26 cellular contexts compared by ENCODE assay signal in the genomic region with DNA sequence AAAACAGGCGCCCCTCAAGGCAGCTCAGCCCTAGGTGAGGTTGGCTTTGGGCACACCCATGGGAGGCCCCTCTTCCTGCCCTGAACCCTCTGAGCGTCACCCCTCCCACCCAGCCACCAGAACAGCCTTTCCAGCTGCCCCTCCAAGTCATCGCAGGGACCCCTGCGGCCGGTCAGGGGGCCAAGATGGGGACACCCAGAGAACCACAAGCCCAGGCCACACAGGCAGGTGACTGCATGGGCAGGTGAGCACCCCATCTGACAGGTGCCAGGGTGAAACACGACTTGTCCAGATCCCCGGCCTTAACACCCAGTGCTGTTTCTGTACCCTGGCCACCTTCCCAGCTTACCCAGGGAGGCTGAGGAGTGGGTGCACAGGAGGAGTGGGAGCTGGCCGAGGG. TPM values are rescaled to one million over a fixed set of nuclear protein-coding genes. Genes with fewer than 3 reads are reported as not detected.
DNase-seq lines count a peak whose midpoint lies in the region; ATAC-seq and TF ChIP-seq lines count a peak whose summit lies in the region.
"Had no signal": no experiment of that assay in that cellular context is flagged by ENCODE, and none has a peak within 500 bp of the region (broad histone marks: within the 10 kb centered on the region; RNA-seq: fewer than 3 reads in every experiment).

No MANE protein-coding gene starts in this region.

- H3K9ac ChIP-seq in BLaER1: 0 out of 2 replicates have a peak overlapping the region, but pooled peaks have one; percentile 14

- no peak for TF ChIP-seq POLR2A in spleen (IDR thresholded peaks at IDR 0.05)

- H3K27me3 ChIP-seq in BLaER1: no peaks in the 10 kb centered on the region
- H3K27me3 ChIP-seq in WERI-Rb-1 (ENCODE audit: insufficient read depth, low read depth, severe bottlenecking): no peaks in the 10 kb centered on the region
- H3K27me3 ChIP-seq in right atrium auricular region: no peaks in the 10 kb centered on the region
- H3K27me3 ChIP-seq in spleen (replicated peaks in 1 of 7): no peaks in the 10 kb centered on the region
- H3K27me3 ChIP-seq: cardiac muscle cell, gastroesophageal sphincter, tibial nerve had no signal

- TF ChIP-seq CTCF in WERI-Rb-1 (IDR thresholded peaks at IDR 0.05; ENCODE audit: low read depth, low read length) (no peak), right atrium auricular region (IDR thresholded peaks at IDR 0.05) (no peak), spleen (IDR thresholded peaks at IDR 0.05 in 8 of 11, conservative IDR thresholded peaks at IDR 0.05 in 3 of 11) (no peak)

- DNase-seq in WERI-Rb-1 (no peak), right atrium auricular region (ENCODE audit: low spot score) (no peak), spleen (peak; percentile 74), amniotic stem cell (lab: John Stamatoyannopoulos, UW) (no peak), RPMI8226 (no peak), germinal center (ENCODE audit: low spot score) (no peak)
- DNase-seq: activated CD4-positive, alpha-beta T cell treated with anti-CD3 and anti-CD28 coated beads, Interleukin-2, amount 50 U/mL, for 48 hours; activated CD8-positive, alpha-beta memory T cell treated with anti-CD3 and anti-CD28 coated beads, Interleukin-2, amount 50 U/mL, for 4 hours; COR-L47; dermis blood vessel endothelial cell; GDM1; IMR-90; islet precursor cell; mammary epithelial cell; NCI-H1105 treated with DMSO at 0.1 percent for 48 hours; NCI-H1930; NCI-H2227 treated with DMSO at 0.1 percent for 48 hours; NCI-H69; T-cell had no signal

- H3K4me1 ChIP-seq in BLaER1 (peaks cover 100% of the 10 kb centered on the region), right atrium auricular region (peaks cover 0 to 89% of the 10 kb centered on the region in 2 donors), spleen (peaks cover 7 to 88% (median 54%) of the 10 kb centered on the region in 6 donors)
- H3K4me1 ChIP-seq: A549 had no signal

- H3K36me3 ChIP-seq in BLaER1: peaks cover 20% of the 10 kb centered on the region; the same call in 1 of the 2 replicates
- no peaks in the 10 kb centered on the region for H3K36me3 ChIP-seq in WERI-Rb-1
- no peaks in the 10 kb centered on the region for H3K36me3 ChIP-seq in right atrium auricular region
- no peaks in the 10 kb centered on the region for H3K36me3 ChIP-seq in spleen
- H3K36me3 ChIP-seq: cardiac muscle cell, gastroesophageal sphincter, prostate gland, tibial nerve had no signal

- H3K9me3 ChIP-seq in BLaER1 (no peaks in the 10 kb centered on the region), WERI-Rb-1 (ENCODE audit: severe bottlenecking) (no peaks in the 10 kb centered on the region), right atrium auricular region (no peaks in the 10 kb centered on the region), spleen (no peaks in the 10 kb centered on the region)
- H3K9me3 ChIP-seq: A549, gastroesophageal sphincter, prostate gland, tibial nerve had no signal

- 80 to 90% (median 82%) methylated on average over 3 to 8 of the region's 8 CpGs for WGBS in spleen, 5 donors

- H3K4me2 ChIP-seq in BLaER1: peak overlapping the region; percentile 90
- H3K4me2 ChIP-seq: A549 had no signal

- peak overlapping the region; percentile 58; the same call in 1 of the 2 replicates for H3K27ac ChIP-seq in BLaER1
- H3K27ac ChIP-seq in WERI-Rb-1: peak overlapping the region; percentile 96
- peak overlapping the region; percentile 92 to 94 for H3K27ac ChIP-seq in right atrium auricular region
- H3K27ac ChIP-seq in spleen: peak overlapping the region in 1 of 8 donors; percentile 51
- H3K27ac ChIP-seq: A549, cardiac muscle cell, prostate gland had no signal

- intact Hi-C loops in spleen (cut with DNase I; ENCODE audit: low total_unique reads): no loop called here

- no peak for ATAC-seq in HG03469 (IDR thresholded peaks at IDR 0.05; ENCODE audit: unreplicated experiment)
- ATAC-seq: A549, T-cell had no signal

- H3K4me3 ChIP-seq in BLaER1: no peak overlapping the region
- no peak overlapping the region for H3K4me3 ChIP-seq in WERI-Rb-1 (ENCODE audit: low read depth, low read length)
- no peak overlapping the region for H3K4me3 ChIP-seq in right atrium auricular region
- H3K4me3 ChIP-seq in spleen: no peak overlapping the region
- H3K4me3 ChIP-seq: A549, cardiac muscle cell, gastroesophageal sphincter, prostate gland, tibial nerve had no signal

- peaks cover 57% of the 10 kb centered on the region for H4K20me1 ChIP-seq in BLaER1

RNA-seq across cellular contexts. Expression of gene GRAMD4, which starts 24.6 kb away (rescaled TPM):
- 10 to 100 TPM; 29.1 to 31.6 TPM for total RNA-seq in right atrium auricular region
- 10 to 100 TPM; 20.8 to 46.1 (median 33.1) TPM for total RNA-seq in spleen
- polyA plus RNA-seq in spleen: 10 to 100 TPM; 16.0 to 26.3 (median 21.5) TPM

RNA-seq across cellular contexts. Expression of gene CELSR1, which starts 58.1 kb away (rescaled TPM):
- 1 to 10 TPM; 7.1 to 9.6 TPM for total RNA-seq in right atrium auricular region
- total RNA-seq in spleen: 10 to 100 TPM in 2 of 7 donors, 1 to 10 TPM in 5; 4.3 to 12.7 (median 8.0) TPM
- 10 to 100 TPM in 2 of 3 donors, 1 to 10 TPM in 1; 8.2 to 13.1 (median 11.4) TPM for polyA plus RNA-seq in spleen
